In genomic region chr10:99620713-99621453, GRCh38 we compare ENCODE assay signal across 8 cellular contexts. TPM values are rescaled to one million over a fixed set of nuclear protein-coding genes. Genes with fewer than 3 reads are reported as not detected.
DNase-seq lines count a peak whose midpoint lies in the region; FAIRE-seq and TF ChIP-seq lines count a peak whose summit lies in the region.

No MANE protein-coding gene starts in this region.

- H3K36me3 ChIP-seq in Loucy (ENCODE audit: insufficient read depth, low read length) (no peaks in the 10 kb centered on the region), SJCRH30 (no peaks in the 10 kb centered on the region), neutrophil (no peaks in the 10 kb centered on the region)

- peaks cover 10% of the 10 kb centered on the region for H4K20me1 ChIP-seq in Loucy (ENCODE audit: insufficient read depth, low read length, poor library complexity, severe bottlenecking)

- H3K9me2 ChIP-seq in Loucy (replicated peaks; ENCODE audit: low read depth, low read length) = no peaks in the 10 kb centered on the region

- FAIRE-seq in frontal cortex (lab: Jason Lieb, UNC) = no peak

- H3K79me2 ChIP-seq in Loucy (ENCODE audit: insufficient read depth, low read length) = peaks cover 40% of the 10 kb centered on the region

- H3K27ac ChIP-seq in SJCRH30 (peak overlapping the region; percentile 94), neutrophil (peak overlapping the region; percentile 97), substantia nigra (ENCODE audit: low read depth, low read length, poor library complexity, severe bottlenecking) (peak overlapping the region; percentile 94)

- H3K9me3 ChIP-seq in Loucy (ENCODE audit: insufficient read depth, low read depth, low read length) (no peaks in the 10 kb centered on the region), SJCRH30 (replicated peaks) (no peaks in the 10 kb centered on the region), neutrophil (no peaks in the 10 kb centered on the region)

- DNase-seq in EH (ENCODE audit: low read depth) (peak; percentile 95), H4 (ENCODE audit: low spot score) (peak; percentile 89), SJCRH30 (peak; percentile 91 to 92), frontal cortex (ENCODE audit: low spot score in 2 of 2) (peak; percentile 73 to 85), substantia nigra (lab: John Stamatoyannopoulos, UW) (peak; percentile 50 to 100 (median 92))
- peak; percentile 92 for DNase-seq in activated naive CD4-positive, alpha-beta T cell treated with Interleukin-2 at 50 U/mL for 16 hours

- no peaks in the 10 kb centered on the region for H3F3A ChIP-seq in Loucy (ENCODE audit: low read depth)

- TF ChIP-seq CTCF in Loucy (conservative IDR thresholded peaks at IDR 0.05; ENCODE audit: low read length) (no peak), neutrophil (IDR thresholded peaks at IDR 0.05) (no peak)

- H3K4me1 ChIP-seq in Loucy (ENCODE audit: insufficient read depth, low read length, poor library complexity, severe bottlenecking) (peaks cover 44% of the 10 kb centered on the region), SJCRH30 (peaks cover 3% of the 10 kb centered on the region), neutrophil (ENCODE audit: control insufficient read depth in 1 of 2, insufficient read depth in 1 of 2, low read depth in 1 of 2, low read length in 1 of 2) (peaks cover 34 to 44% of the 10 kb centered on the region in 2 experiments)

- H3K4me3 ChIP-seq in Loucy (ENCODE audit: low read length, poor library complexity, severe bottlenecking) (peak overlapping the region; percentile 88), SJCRH30 (peak overlapping the region; percentile 67), neutrophil (ENCODE audit: low read depth in 1 of 2, low read length in 1 of 2) (peak overlapping the region; percentile 74 to 92)

- H3K27me3 ChIP-seq in Loucy (ENCODE audit: insufficient read depth, low read length, poor library complexity, severe bottlenecking) (no peaks in the 10 kb centered on the region), SJCRH30 (no peaks in the 10 kb centered on the region), neutrophil (no peaks in the 10 kb centered on the region)

- peak overlapping the region; percentile 95 for H3K9ac ChIP-seq in Loucy (ENCODE audit: low read depth, low read length, poor library complexity, severe bottlenecking)

- H3K4me2 ChIP-seq in Loucy (ENCODE audit: low read depth, low read length, poor library complexity, severe bottlenecking) = peak overlapping the region; percentile 91

- peak overlapping the region; percentile 88 for H2AFZ ChIP-seq in Loucy (ENCODE audit: low read length)

RNA-seq across cellular contexts. Expression of gene SLC25A28, which starts 0.6 kb away (rescaled TPM):
- 7.1 and 19.8 TPM in 2 replicates for total RNA-seq in H4 (2014; rRNA removed; shearing (Covaris generic))
- 18.0 and 20.6 TPM in 2 replicates for total RNA-seq in SJCRH30 (2014; rRNA removed; shearing (Covaris generic))
- total RNA-seq in frontal cortex = 25.3 TPM

RNA-seq across cellular contexts. Expression of gene ENTPD7, which starts 38.4 kb away (rescaled TPM):
- total RNA-seq in H4 (2014; rRNA removed; shearing (Covaris generic)) = 12.9 and 21.0 TPM in 2 replicates
- total RNA-seq in SJCRH30 (2014; rRNA removed; shearing (Covaris generic)) = 17.5 and 19.7 TPM in 2 replicates
- 10.2 TPM for total RNA-seq in frontal cortex

Comparison
In these comparisons a context has a peak if more than half of its experiments do, and no peak if none do; other contexts are left out.
1. Peak in every context shown above with its lines: DNase-seq, H3K4me3 ChIP-seq and H3K27ac ChIP-seq.